In the genomic region with DNA sequence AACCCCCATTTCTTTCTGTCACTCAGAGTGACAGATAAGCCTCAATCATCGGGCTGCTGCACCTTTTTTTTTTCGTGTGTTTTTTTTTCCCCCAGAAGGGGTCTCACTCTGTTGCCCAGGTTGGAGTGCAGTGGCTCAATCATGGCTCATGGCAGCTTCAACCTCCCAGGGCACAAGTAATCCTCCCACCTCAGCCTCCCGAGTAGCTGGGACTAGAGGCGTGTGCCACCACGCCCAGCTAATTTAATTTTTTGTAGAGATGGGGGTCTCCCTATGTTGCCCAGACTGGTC, we compare ENCODE assay signal across 1 cellular context.
TF ChIP-seq lines count a peak whose summit lies in the region.

No MANE protein-coding gene starts in this region.

TF ChIP-seq in WTC11, 78 proteins besides CTCF, POLR2A, EP300 and RAD21:
- TF ChIP-seq ZNF121 (CRISPR knock-in tag; IDR thresholded peaks at IDR 0.05) (peak; percentile 85), ZNF263 (CRISPR knock-in tag; IDR thresholded peaks at IDR 0.05; ENCODE audit: low read depth) (no peak), MYBL2 (CRISPR knock-in tag; IDR thresholded peaks at IDR 0.05) (no peak)
